In genomic region chr6:33904050-33904827, GRCh38 we compare ENCODE assay signal across 8 cellular contexts.
DNase-seq lines count a peak whose midpoint lies in the region; ATAC-seq and TF ChIP-seq lines count a peak whose summit lies in the region.

No MANE protein-coding gene starts in this region.

- intact Hi-C loops in Right ventricle myocardium inferior (cut with DNase I) (no loop called here), cardiac septum (cut with DNase I) (no loop called here)

- ATAC-seq in Right ventricle myocardium inferior = peak; percentile 38
- ATAC-seq in activated T-cell treated with anti-CD3 and anti-CD28 coated beads, Interleukin-2, amount 50 U/mL, for 72 hours (replicated peaks in 1 of 2) = peak; percentile 92 to 94

- DNase-seq in Right ventricle myocardium inferior (ENCODE audit: missing footprints) = peak; percentile 77
- DNase-seq in cardiac septum (ENCODE audit: low spot score) = no peak
- DNase-seq in MV-4-11 (lab: John Stamatoyannopoulos, UW) = peak; percentile 67
- peak; percentile 80 to 82 for DNase-seq in activated T-cell treated with anti-CD3 and anti-CD28 coated beads, Interleukin-2, amount 50 U/mL, for 72 hours
- no peak for DNase-seq in A172 (ENCODE audit: low spot score)
- DNase-seq in NCI-H526 (lab: John Stamatoyannopoulos, UW) = no peak
- DNase-seq in NCI-H2029 treated with DMSO at 0.1 percent for 48 hours (lab: John Stamatoyannopoulos, UW) = no peak

- peak overlapping the region; percentile 19 for H3K27ac Mint-ChIP-seq in activated T-cell treated with anti-CD3 and anti-CD28 coated beads, Interleukin-2, amount 50 U/mL, for 72 hours
- peak overlapping the region; percentile 46 to 92 (median 64) for H3K27ac Mint-ChIP-seq in nephron

- no peaks in the 10 kb centered on the region for H3K36me3 Mint-ChIP-seq in activated T-cell treated with anti-CD3 and anti-CD28 coated beads, Interleukin-2, amount 50 U/mL, for 72 hours (ENCODE audit: insufficient read depth in 2 of 2)
- H3K36me3 Mint-ChIP-seq in nephron (ENCODE audit: low read depth) = no peaks in the 10 kb centered on the region

- TF ChIP-seq CTCF in nephron (IDR thresholded peaks at IDR 0.05; ENCODE audit: unreplicated experiment in 3 of 3) = no peak

- H3K27me3 Mint-ChIP-seq in activated T-cell treated with anti-CD3 and anti-CD28 coated beads, Interleukin-2, amount 50 U/mL, for 72 hours (ENCODE audit: low read depth) = no peaks in the 10 kb centered on the region
- peaks cover 19% of the 10 kb centered on the region for H3K27me3 Mint-ChIP-seq in nephron (ENCODE audit: low read depth)

- H3K4me3 Mint-ChIP-seq in activated T-cell treated with anti-CD3 and anti-CD28 coated beads, Interleukin-2, amount 50 U/mL, for 72 hours = peak overlapping the region; percentile 43 to 70
- no peak overlapping the region for H3K4me3 Mint-ChIP-seq in nephron

- peaks cover 53% of the 10 kb centered on the region for H3K4me1 Mint-ChIP-seq in activated T-cell treated with anti-CD3 and anti-CD28 coated beads, Interleukin-2, amount 50 U/mL, for 72 hours (ENCODE audit: low read depth)
- peaks cover 47% of the 10 kb centered on the region for H3K4me1 Mint-ChIP-seq in nephron

- H3K9me3 Mint-ChIP-seq in activated T-cell treated with anti-CD3 and anti-CD28 coated beads, Interleukin-2, amount 50 U/mL, for 72 hours = no peaks in the 10 kb centered on the region
- no peaks in the 10 kb centered on the region for H3K9me3 Mint-ChIP-seq in nephron

Comparison
In these comparisons a context has a peak if more than half of its experiments do, and no peak if none do; other contexts are left out.
1. DNase-seq: peak in Right ventricle myocardium inferior (single experiment), MV-4-11 (single experiment) and activated T-cell treated with anti-CD3 and anti-CD28 coated beads, Interleukin-2, amount 50 U/mL, for 72 hours (2 of 2); none in cardiac septum (single experiment), A172 (single experiment), NCI-H526 (0 of 2) and NCI-H2029 treated with DMSO at 0.1 percent for 48 hours (single experiment).
2. H3K4me3 Mint-ChIP-seq: peak in activated T-cell treated with anti-CD3 and anti-CD28 coated beads, Interleukin-2, amount 50 U/mL, for 72 hours (2 of 2); none in nephron (0 of 3).